Comparison of ENCODE assay signal across 17 cellular contexts in genomic region chr15:41919201-41919820, GRCh38. TPM values are rescaled to one million over a fixed set of nuclear protein-coding genes. Genes with fewer than 3 reads are reported as not detected.
DNase-seq lines count a peak whose midpoint lies in the region; ATAC-seq and TF ChIP-seq lines count a peak whose summit lies in the region.
"Had no signal": no experiment of that assay in that cellular context is flagged by ENCODE, and none has a peak within 500 bp of the region (broad histone marks: within the 10 kb centered on the region; RNA-seq: fewer than 3 reads in every experiment).

No MANE protein-coding gene starts in this region.

- peak overlapping the region; percentile 7 for H3K4me3 ChIP-seq in left ventricle myocardium inferior
- H3K4me3 ChIP-seq in gastrocnemius medialis: no peak overlapping the region
- H3K4me3 ChIP-seq: smooth muscle cell had no signal

- no peak for ATAC-seq in gastrocnemius medialis
- ATAC-seq: activated CD4-positive, alpha-beta T cell treated with anti-CD3 and anti-CD28 coated beads for 36 hours had no signal

- peaks cover 16% of the 10 kb centered on the region for H3K36me3 ChIP-seq in left ventricle myocardium inferior
- no peaks in the 10 kb centered on the region for H3K36me3 ChIP-seq in gastrocnemius medialis

- in situ Hi-C loops in gastrocnemius medialis (cut with MboI; ENCODE audit: low sequenced_read_pairs in 4 of 4): loop anchor here in 1 of 4 donors (5.0 kb wide), 1 partner anchor 53 kb away; the partner anchor contains the start of gene EHD4

- H3K27ac ChIP-seq in left ventricle myocardium inferior (replicated peaks): peak overlapping the region; percentile 89
- H3K27ac ChIP-seq in gastrocnemius medialis: peak overlapping the region; percentile 84 to 87 (median 86)
- no peak overlapping the region for H3K27ac ChIP-seq in caudate nucleus (ENCODE audit: low read depth, low read length)

- no peaks in the 10 kb centered on the region for H3K27me3 ChIP-seq in left ventricle myocardium inferior (ENCODE audit: low read depth)
- no peaks in the 10 kb centered on the region for H3K27me3 ChIP-seq in gastrocnemius medialis

- intact Hi-C loops in left ventricle myocardium inferior (cut with micrococcal nuclease) (no loop called here), gastrocnemius medialis (cut with DNase I; ENCODE audit: low total_unique reads) (loop anchor here (2.0 to 5.0 kb wide), 2 partner anchors 53 to 233 kb away; partner anchors contain the start of gene EHD4)

- DNase-seq in COLO668 (lab: John Stamatoyannopoulos, UW; ENCODE audit: unreplicated experiment): peak; percentile 57
- DNase-seq in SHP77 treated with DMSO at 0.1 percent for 48 hours (lab: John Stamatoyannopoulos, UW): peak; percentile 17
- no peak for DNase-seq in left ventricle myocardium inferior
- DNase-seq in gastrocnemius medialis: no peak
- DNase-seq in caudate nucleus (lab: John Stamatoyannopoulos, UW): no peak
- no peak for DNase-seq in Ammon's horn (ENCODE audit: low spot score)
- DNase-seq in stimulated activated naive CD4-positive, alpha-beta T cell (lab: John Stamatoyannopoulos, UW): no peak
- DNase-seq: activated CD4-positive, alpha-beta T cell treated with anti-CD3 and anti-CD28 coated beads for 36 hours; activated naive CD8-positive, alpha-beta T cell treated with anti-CD3 and anti-CD28 coated beads for 36 hours; activated T-cell treated with anti-CD3 and anti-CD28 coated beads, Interleukin-2, amount 50 U/mL, for 1 hour; AML-193; DMS 273 treated with DMSO at 0.1 percent for 48 hours; immature natural killer cell; NCI-H1092; NK-92 treated with Interleukin-12 subunit alpha and Interleukin-12 subunit beta, amount 100 ng/mL, for 24 hours; stimulated activated naive CD4-positive, alpha-beta T cell treated with Interleukin-2 at 50 U/mL for 16 hours had no signal

- TF ChIP-seq CTCF in left ventricle myocardium inferior (IDR thresholded peaks at IDR 0.05; ENCODE audit: borderline replicate concordance): no peak
- no peak for TF ChIP-seq CTCF in gastrocnemius medialis (IDR thresholded peaks at IDR 0.05 in 4 of 5, conservative IDR thresholded peaks at IDR 0.05 in 1 of 5)

- peaks cover 100% of the 10 kb centered on the region for H3K4me1 ChIP-seq in left ventricle myocardium inferior
- peaks cover 57 to 72% of the 10 kb centered on the region in 2 donors for H3K4me1 ChIP-seq in gastrocnemius medialis

- TF ChIP-seq POLR2A in gastrocnemius medialis (IDR thresholded peaks at IDR 0.05): no peak

- no peaks in the 10 kb centered on the region for H3K9me3 ChIP-seq in left ventricle myocardium inferior (replicated peaks)
- H3K9me3 ChIP-seq in gastrocnemius medialis: no peaks in the 10 kb centered on the region

RNA-seq across cellular contexts. Expression of gene SPTBN5, which starts 25.5 kb away (rescaled TPM):
- 2.7 TPM for total RNA-seq in left ventricle myocardium inferior
- under 1 TPM in 3 of 4 donors, not detected in 1; 0.03 to 0.05 (median 0.04) TPM for total RNA-seq in gastrocnemius medialis

RNA-seq across cellular contexts. Expression of gene EHD4, which starts 53.0 kb away (rescaled TPM):
- total RNA-seq in left ventricle myocardium inferior: 46.4 TPM
- 1 to 10 TPM; 3.8 to 7.1 (median 4.3) TPM for total RNA-seq in gastrocnemius medialis

Comparison
In these comparisons a context has a peak if more than half of its experiments do, and no peak if none do; other contexts are left out.
1. DNase-seq: peak in COLO668 (single experiment) and SHP77 treated with DMSO at 0.1 percent for 48 hours (single experiment); none in left ventricle myocardium inferior (single experiment), gastrocnemius medialis (0 of 2), caudate nucleus (0 of 61), Ammon's horn (single experiment) and stimulated activated naive CD4-positive, alpha-beta T cell (0 of 6).